In genomic region chr4:53365486-53366300, GRCh38 we compare ENCODE assay signal across 8 cellular contexts. TPM values are rescaled to one million over a fixed set of nuclear protein-coding genes. Genes with fewer than 3 reads are reported as not detected.
DNase-seq lines count a peak whose midpoint lies in the region; ATAC-seq and TF ChIP-seq lines count a peak whose summit lies in the region.

Gene SCFD2 (minus strand): TSS chr4:53366061.

- H3K4me1 Mint-ChIP-seq in effector memory CD8-positive, alpha-beta T cell (ENCODE audit: low read depth in 2 of 2) = peaks cover 26 to 43% of the 10 kb centered on the region in 2 donors

- DNase-seq in CMK (ENCODE audit: low read depth) = peak; percentile 94
- peak; percentile 94 for DNase-seq in GM20000 (ENCODE audit: low spot score)
- DNase-seq in HT-29 (ENCODE audit: low spot score) = peak; percentile 98
- peak; percentile 87 to 94 for DNase-seq in NOMO-1 (lab: John Stamatoyannopoulos, UW; ENCODE audit: unreplicated experiment in 2 of 2)
- DNase-seq in effector memory CD8-positive, alpha-beta T cell = peak; percentile 95 to 97 (median 97)
- peak; percentile 99 for DNase-seq in medulla oblongata (ENCODE audit: extremely low spot score)
- DNase-seq in stimulated activated CD8-positive, alpha-beta memory T cell treated with anti-CD3 and anti-CD28 coated beads, Interleukin-12 subunit alpha, Interleukin-12 subunit beta, amount 100 ng/mL, for 1 hour (ENCODE audit: low read depth) = peak; percentile 97

- ATAC-seq in effector memory CD8-positive, alpha-beta T cell (replicated peaks) = peak; percentile 97

- H3K27ac Mint-ChIP-seq in effector memory CD8-positive, alpha-beta T cell = peak within 1 kb of the TSS; percentile 92 to 96

- TF ChIP-seq CTCF in GM20000 (IDR thresholded peaks at IDR 0.05; ENCODE audit: extremely low read depth, missing control alignments) = no peak

- H3K4me3 Mint-ChIP-seq in effector memory CD8-positive, alpha-beta T cell = peak within 1 kb of the TSS; percentile 85 to 93

- peaks cover 13 to 16% of the 10 kb centered on the region in 2 donors for H3K27me3 Mint-ChIP-seq in effector memory CD8-positive, alpha-beta T cell

- POLR2A ChIA-PET in activated CD8-positive, alpha-beta memory T cell treated with anti-CD3 and anti-CD28 coated beads for 36 hours (lab: Charles Lee) = interaction anchor here (0.6 to 2.0 kb wide), 2 partner anchors 12 to 93 kb away, joined by 3 to 7 read pairs; partner anchors contain the start of gene FIP1L1

- CTCF ChIA-PET in activated CD8-positive, alpha-beta memory T cell treated with anti-CD3 and anti-CD28 coated beads for 36 hours (lab: Charles Lee) = interaction anchor here (0.7 to 1.5 kb wide), 3 partner anchors 9 to 12 kb away, joined by 3 read pairs; partner anchors contain the start of gene FIP1L1

- no peaks in the 10 kb centered on the region for H3K9me3 Mint-ChIP-seq in effector memory CD8-positive, alpha-beta T cell

- peaks cover 26% of the 10 kb centered on the region for H3K36me3 Mint-ChIP-seq in effector memory CD8-positive, alpha-beta T cell (ENCODE audit: insufficient read depth)

RNA-seq across cellular contexts. Expression of gene SCFD2, which starts in this region (rescaled TPM):
- 32.7 and 33.1 TPM in 2 replicates for total RNA-seq in HT-29 (2014; rRNA removed; shearing (Covaris generic))
- 10 to 100 TPM; 29.3 to 29.7 TPM for total RNA-seq in activated CD8-positive, alpha-beta memory T cell treated with anti-CD3 and anti-CD28 coated beads for 36 hours

Comparison
In these comparisons a context has a peak if more than half of its experiments do, and no peak if none do; other contexts are left out.
1. Peak in every context shown above with its lines: DNase-seq and ATAC-seq.